Comparison of ENCODE assay signal across 1 cellular context in genomic region chr17:352421-353212, GRCh38.
TF ChIP-seq lines count a peak whose summit lies in the region.

Gene RPH3AL, minus strand, starts transcription at chr17:352807. Its CDS starts 25,264 bp downstream, at chr17:327543.

TF ChIP-seq in HepG2, 621 proteins besides CTCF, POLR2A, EP300 and RAD21 (continued from another document and continues in another):
- peak; percentile 82 for TF ChIP-seq MED8 (CRISPR knock-in tag; IDR thresholded peaks at IDR 0.05; ENCODE audit: insufficient replicate concordance)
- peak; percentile 62; the same call in 1 of the 2 replicates for TF ChIP-seq MTERF4 (CRISPR knock-in tag; IDR thresholded peaks at IDR 0.05)
- no peak; the same call in 1 of the 2 replicates for TF ChIP-seq KDM4B (CRISPR knock-in tag; IDR thresholded peaks at IDR 0.05)
- 0 out of 2 replicates have a peak, but pooled peaks have one; percentile 17 for TF ChIP-seq PLSCR1 (CRISPR knock-in tag; IDR thresholded peaks at IDR 0.05; ENCODE audit: borderline replicate concordance)
- TF ChIP-seq ZBTB46 (CRISPR knock-in tag; IDR thresholded peaks at IDR 0.05; ENCODE audit: borderline replicate concordance) = no peak
- peak; percentile 88; the same call in 1 of the 2 replicates for TF ChIP-seq RARG (CRISPR knock-in tag; IDR thresholded peaks at IDR 0.05; ENCODE audit: low read depth)
- TF ChIP-seq GMEB1 (CRISPR knock-in tag; IDR thresholded peaks at IDR 0.05; ENCODE audit: borderline replicate concordance) = peak; percentile 30
- peak; percentile 62 for TF ChIP-seq ZZZ3 (CRISPR knock-in tag; IDR thresholded peaks at IDR 0.05; ENCODE audit: borderline replicate concordance)
- no peak for TF ChIP-seq ARNT (IDR thresholded peaks at IDR 0.05)
- TF ChIP-seq CCDC6 (CRISPR knock-in tag; IDR thresholded peaks at IDR 0.05) = 0 out of 2 replicates have a peak, but pooled peaks have one; percentile 44
- TF ChIP-seq SALL1 (CRISPR knock-in tag; IDR thresholded peaks at IDR 0.05) = peak; percentile 62; the same call in 1 of the 2 replicates
- TF ChIP-seq SP2 (CRISPR knock-in tag; IDR thresholded peaks at IDR 0.05) = no peak
- peak; percentile 1; the same call in 1 of the 2 replicates for TF ChIP-seq ZSCAN21 (CRISPR knock-in tag; IDR thresholded peaks at IDR 0.05; ENCODE audit: borderline replicate concordance)
- TF ChIP-seq MLX (CRISPR knock-in tag; IDR thresholded peaks at IDR 0.05) = no peak
- TF ChIP-seq ZNF362 (CRISPR knock-in tag; IDR thresholded peaks at IDR 0.05; ENCODE audit: borderline replicate concordance) = no peak
- TF ChIP-seq ZNF335 (CRISPR knock-in tag; IDR thresholded peaks at IDR 0.05) = peak; percentile 89; the same call in 1 of the 2 replicates
- 0 out of 2 replicates have a peak, but pooled peaks have one; percentile 15 for TF ChIP-seq IRX3 (CRISPR knock-in tag; IDR thresholded peaks at IDR 0.05; ENCODE audit: borderline replicate concordance, low read depth)
- 0 out of 2 replicates have a peak, but pooled peaks have one; percentile 59 for TF ChIP-seq ZNF20 (CRISPR knock-in tag; IDR thresholded peaks at IDR 0.05)
- no peak for TF ChIP-seq ZNF354B (CRISPR knock-in tag; IDR thresholded peaks at IDR 0.05)
- TF ChIP-seq MIXL1 (CRISPR knock-in tag; IDR thresholded peaks at IDR 0.05) = 0 out of 2 replicates have a peak, but pooled peaks have one; percentile 10
- TF ChIP-seq GABPB1 (CRISPR knock-in tag; IDR thresholded peaks at IDR 0.05) = peak; percentile 73
- TF ChIP-seq SMAD9 (CRISPR knock-in tag; IDR thresholded peaks at IDR 0.05) = no peak
- TF ChIP-seq KDM3A (CRISPR knock-in tag; IDR thresholded peaks at IDR 0.05; ENCODE audit: low read depth) = no peak; the same call in 1 of the 2 replicates
- TF ChIP-seq FOXK1 (CRISPR knock-in tag; IDR thresholded peaks at IDR 0.05; ENCODE audit: borderline replicate concordance, low read depth) = no peak
- TF ChIP-seq KLF15 (CRISPR knock-in tag; IDR thresholded peaks at IDR 0.05; ENCODE audit: borderline replicate concordance) = 0 out of 2 replicates have a peak, but pooled peaks have one; percentile 74
- 0 out of 2 replicates have a peak, but pooled peaks have one; percentile 84 for TF ChIP-seq FLYWCH1 (CRISPR knock-in tag; IDR thresholded peaks at IDR 0.05)
- TF ChIP-seq ZNF143 (CRISPR knock-in tag; IDR thresholded peaks at IDR 0.05) = no peak
- TF ChIP-seq ATF7 (IDR thresholded peaks at IDR 0.05) = no peak
- 0 out of 2 replicates have a peak, but pooled peaks have one; percentile 67 for TF ChIP-seq ATF7 (CRISPR knock-in tag; IDR thresholded peaks at IDR 0.05)
- TF ChIP-seq NRL (CRISPR knock-in tag; IDR thresholded peaks at IDR 0.05; ENCODE audit: borderline replicate concordance) = peak; percentile 80; the same call in 1 of the 2 replicates
- peak; percentile 40 for TF ChIP-seq ARID5B (CRISPR knock-in tag; IDR thresholded peaks at IDR 0.05)
- peak; percentile 86; the same call in 1 of the 2 replicates for TF ChIP-seq KDM5B (CRISPR knock-in tag; IDR thresholded peaks at IDR 0.05; ENCODE audit: borderline replicate concordance)
- TF ChIP-seq TGIF2 (CRISPR knock-in tag; IDR thresholded peaks at IDR 0.05) = peak; percentile 77
- no peak for TF ChIP-seq CBX5 (CRISPR knock-in tag; IDR thresholded peaks at IDR 0.05; ENCODE audit: borderline replicate concordance)
- TF ChIP-seq WIZ (CRISPR knock-in tag; IDR thresholded peaks at IDR 0.05) = 0 out of 2 replicates have a peak, but pooled peaks have one; percentile 59
- peak; percentile 68 for TF ChIP-seq ZNF609 (CRISPR knock-in tag; IDR thresholded peaks at IDR 0.05; ENCODE audit: borderline replicate concordance)
- TF ChIP-seq ZNF337 (CRISPR knock-in tag; IDR thresholded peaks at IDR 0.05; ENCODE audit: borderline replicate concordance, low read depth) = no peak
- peak; percentile 86 for TF ChIP-seq YEATS4 (CRISPR knock-in tag; IDR thresholded peaks at IDR 0.05; ENCODE audit: borderline replicate concordance)
- peak; percentile 76; the same call in 1 of the 2 replicates for TF ChIP-seq DMTF1 (CRISPR knock-in tag; IDR thresholded peaks at IDR 0.05)
- peak; percentile 26; the same call in 1 of the 2 replicates for TF ChIP-seq ZSCAN12 (CRISPR knock-in tag; IDR thresholded peaks at IDR 0.05)
